Comparison of ENCODE assay signal across 8 cellular contexts in the genomic region with DNA sequence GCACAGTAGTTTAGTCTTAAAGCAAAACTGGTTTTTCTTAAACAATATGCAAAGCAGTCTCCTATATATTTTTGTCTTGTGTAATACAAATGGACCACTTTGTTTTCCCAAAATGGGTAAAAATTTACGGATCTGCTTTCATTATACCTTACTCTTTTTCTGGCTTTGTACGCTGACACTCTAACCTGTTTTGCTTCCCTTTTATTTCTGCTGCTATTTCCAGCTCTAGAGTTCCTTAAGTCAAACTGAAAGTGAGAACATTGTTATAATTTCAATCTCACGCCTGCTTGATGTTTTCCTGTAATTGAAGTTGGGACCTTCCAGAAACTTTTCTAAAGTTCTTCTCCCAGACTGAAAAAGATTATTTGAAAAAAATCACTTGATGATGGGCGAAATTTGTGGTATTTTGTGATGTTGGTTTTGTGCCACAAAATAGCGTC. TPM values are rescaled to one million over a fixed set of nuclear protein-coding genes. Genes with fewer than 3 reads are reported as not detected.
DNase-seq lines count a peak whose midpoint lies in the region; ATAC-seq and TF ChIP-seq lines count a peak whose summit lies in the region.

No MANE protein-coding gene starts in this region.

- H3K27ac ChIP-seq in esophagus muscularis mucosa (replicated peaks in 1 of 4) (peak overlapping the region; percentile 93 to 98 (median 95)), psoas muscle (peak overlapping the region; percentile 96)

- H3K27me3 ChIP-seq in esophagus muscularis mucosa (no peaks in the 10 kb centered on the region), psoas muscle (ENCODE audit: insufficient read depth in 3 of 3, low read length in 2 of 3) (no peaks in the 10 kb centered on the region)

- intact Hi-C loops in esophagus muscularis mucosa (cut with DNase I) (no loop called here), psoas muscle (cut with DNase I) (loop anchor here in 1 of 2 donors (5.0 kb wide), 2 partner anchors 45 to 130 kb away; a partner anchor contains a TSS)

- no peak for TF ChIP-seq POLR2A in esophagus muscularis mucosa (IDR thresholded peaks at IDR 0.05; ENCODE audit: low read depth)

- CTCF ChIA-PET in AG04449 (lab: Yijun Ruan, JAX), result interaction anchor here (1.1 to 2.5 kb wide), 3 partner anchors 10 to 32 kb away, joined by 3 to 14 read pairs (median 4); no protein-coding TSS in a partner anchor

- POLR2A ChIA-PET in AG04449 (lab: Yijun Ruan, JAX), result interaction anchor here (0.6 to 4.1 kb wide), 14 partner anchors 8 to 564 kb away, joined by 3 to 110 read pairs (median 6); no protein-coding TSS in a partner anchor

- no peaks in the 10 kb centered on the region for H3K9me3 ChIP-seq in esophagus muscularis mucosa
- no peaks in the 10 kb centered on the region for H3K9me3 ChIP-seq in psoas muscle

- DNase-seq in AG04449 (ENCODE audit: low read depth, low spot score), result no peak
- peak; percentile 24 for DNase-seq in GM20000 (ENCODE audit: low spot score)
- DNase-seq in OCI-M1 (lab: John Stamatoyannopoulos, UW), result peak; percentile 84
- no peak for DNase-seq in esophagus muscularis mucosa (ENCODE audit: extremely low spot score)
- no peak for DNase-seq in psoas muscle
- DNase-seq in NCI-H1694 (lab: John Stamatoyannopoulos, UW), result no peak
- DNase-seq in D341Med (ENCODE audit: low spot score), result no peak
- DNase-seq in stimulated activated CD4-positive, alpha-beta T cell treated with anti-CD3 and anti-CD28 coated beads, Interleukin-4, amount 100 ng/mL, for 24 hours, result no peak

- 6% methylated on average over 5 of the region's 5 CpGs for WGBS in esophagus muscularis mucosa
- WGBS in psoas muscle, 3 donors, result 5 to 17% (median 11%) methylated on average over 5 of the region's 5 CpGs

- ATAC-seq in psoas muscle, result no peak

- peaks cover 47 to 56% (median 53%) of the 10 kb centered on the region in 4 donors for H3K4me1 ChIP-seq in esophagus muscularis mucosa
- peaks cover 45% of the 10 kb centered on the region for H3K4me1 ChIP-seq in psoas muscle

- TF ChIP-seq CTCF in AG04449 (IDR thresholded peaks at IDR 0.05; ENCODE audit: insufficient read depth, low read length, missing control alignments), result no peak
- no peak for TF ChIP-seq CTCF in GM20000 (IDR thresholded peaks at IDR 0.05; ENCODE audit: extremely low read depth, missing control alignments)
- TF ChIP-seq CTCF in esophagus muscularis mucosa (IDR thresholded peaks at IDR 0.05), result no peak
- TF ChIP-seq CTCF in psoas muscle (IDR thresholded peaks at IDR 0.05), result no peak

- H3K36me3 ChIP-seq in esophagus muscularis mucosa (no peaks in the 10 kb centered on the region), psoas muscle (ENCODE audit: insufficient read depth in 1 of 2, low read depth in 1 of 2) (no peaks in the 10 kb centered on the region)

- H3K4me3 ChIP-seq in AG04449 (ENCODE audit: low read depth, low read length) (peak overlapping the region; percentile 70), esophagus muscularis mucosa (peak overlapping the region; percentile 92 to 95 (median 94)), psoas muscle (peak overlapping the region; percentile 99)

- TF ChIP-seq EP300 in esophagus muscularis mucosa (IDR thresholded peaks at IDR 0.05), result no peak

RNA-seq across cellular contexts. Expression of a gene that starts 1.7 kb away (rescaled TPM):
- 100 to 1,000 TPM in 1 of 4 donors, 10 to 100 TPM in 3; 93.6 to 125 (median 94.0) TPM for total RNA-seq in esophagus muscularis mucosa
- 10 to 100 TPM; 19.4 to 30.6 (median 29.0) TPM for total RNA-seq in psoas muscle
- 10 to 100 TPM in 2 of 3 donors, 1 to 10 TPM in 1; 6.9 to 26.7 (median 20.6) TPM for polyA plus RNA-seq in psoas muscle

Comparison
In these comparisons a context has a peak if more than half of its experiments do, and no peak if none do; other contexts are left out.
1. DNase-seq: peak in GM20000 (single experiment) and OCI-M1 (single experiment); none in AG04449 (single experiment), esophagus muscularis mucosa (single experiment), psoas muscle (0 of 2), NCI-H1694 (single experiment), D341Med (single experiment) and stimulated activated CD4-positive, alpha-beta T cell treated with anti-CD3 and anti-CD28 coated beads, Interleukin-4, amount 100 ng/mL, for 24 hours (single experiment).
2. Peak in every context shown above with its lines, with median percentiles within 50 percentile points of each other: H3K4me3 ChIP-seq.